ENCODE assay signal across 21 cellular contexts in the genomic region with DNA sequence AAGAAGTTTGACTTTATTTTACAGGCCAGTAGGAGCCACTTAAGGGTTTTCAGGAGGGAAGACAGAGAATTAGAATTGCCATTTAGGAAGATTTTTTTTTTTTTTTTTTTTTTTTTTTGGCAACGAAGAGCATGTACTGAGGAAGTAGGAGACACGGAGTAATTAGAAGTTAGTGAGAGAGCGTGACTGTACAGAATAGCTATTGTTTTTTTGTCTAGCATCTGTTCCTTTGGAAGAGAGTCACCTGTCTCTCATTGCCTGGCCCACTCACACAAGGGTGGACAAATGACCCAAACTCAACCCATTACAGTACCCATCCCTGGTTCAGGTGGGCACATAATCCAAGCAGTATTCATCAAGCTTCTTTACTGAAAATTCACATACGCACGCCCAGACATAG.
"Had no signal": no experiment of that assay in that cellular context is flagged by ENCODE, and none has a peak within 500 bp of the region (broad histone marks: within the 10 kb centered on the region; RNA-seq: fewer than 3 reads in every experiment).

No MANE protein-coding gene starts in this region.

- H3K4me3 Mint-ChIP-seq: naive thymus-derived CD4-positive, alpha-beta T cell; nephron; stimulated activated effector memory CD8-positive, alpha-beta T cell treated with anti-CD3 and anti-CD28 coated beads, Interleukin-12 subunit alpha, Interleukin-12 subunit beta, amount 100 ng/mL, for 72 hours had no signal

- H3K9me3 Mint-ChIP-seq: naive thymus-derived CD4-positive, alpha-beta T cell; nephron; stimulated activated effector memory CD8-positive, alpha-beta T cell treated with anti-CD3 and anti-CD28 coated beads, Interleukin-12 subunit alpha, Interleukin-12 subunit beta, amount 100 ng/mL, for 72 hours had no signal

- H3K27ac Mint-ChIP-seq: stimulated activated effector memory CD8-positive, alpha-beta T cell treated with anti-CD3 and anti-CD28 coated beads, Interleukin-12 subunit alpha, Interleukin-12 subunit beta, amount 100 ng/mL, for 72 hours had no signal

- H3K4me1 Mint-ChIP-seq: naive thymus-derived CD4-positive, alpha-beta T cell; stimulated activated effector memory CD8-positive, alpha-beta T cell treated with anti-CD3 and anti-CD28 coated beads, Interleukin-12 subunit alpha, Interleukin-12 subunit beta, amount 100 ng/mL, for 72 hours had no signal

- DNase-seq: dermis blood vessel endothelial cell; effector memory CD4-positive, alpha-beta T cell; foreskin keratinocyte; glutamatergic neuron; heart right ventricle; hippocampal formation; left cardiac atrium; left lung; mesendoderm; midbrain; naive thymus-derived CD4-positive, alpha-beta T cell; nucleus accumbens; sigmoid colon; stimulated activated CD4-positive, alpha-beta T cell treated with anti-CD3 and anti-CD28 coated beads, Interleukin-2, amount 100 ng/mL, for 24 hours; stimulated activated CD4-positive, alpha-beta T cell treated with anti-CD3 and anti-CD28 coated beads, Interleukin-4, amount 100 ng/mL, for 24 hours; stimulated activated naive CD4-positive, alpha-beta T cell treated with Interleukin-2 at 50 U/mL for 16 hours; stomach; thyroid gland; trophoblast cell had no signal

- H3K36me3 Mint-ChIP-seq: naive thymus-derived CD4-positive, alpha-beta T cell; stimulated activated effector memory CD8-positive, alpha-beta T cell treated with anti-CD3 and anti-CD28 coated beads, Interleukin-12 subunit alpha, Interleukin-12 subunit beta, amount 100 ng/mL, for 72 hours had no signal
